ENCODE assay signal across 8 cellular contexts in genomic region chr15:74955796-74956647, GRCh38. TPM values are rescaled to one million over a fixed set of nuclear protein-coding genes. Genes with fewer than 3 reads are reported as not detected.
A peak's percentile ranks its signal among the peaks of the same experiment; 100 is the strongest.
DNase-seq lines count a peak whose midpoint lies in the region; ATAC-seq and TF ChIP-seq lines count a peak whose summit lies in the region.

No MANE protein-coding gene starts in this region.

- peak; percentile 43 for TF ChIP-seq CTCF in AG09319 (IDR thresholded peaks at IDR 0.05; ENCODE audit: low read depth, low read length)
- TF ChIP-seq CTCF in mammary epithelial cell (conservative IDR thresholded peaks at IDR 0.05 in 1 of 2, IDR thresholded peaks at IDR 0.05 in 1 of 2; ENCODE audit: extremely low read depth in 1 of 2, insufficient read depth in 1 of 2, low read depth in 1 of 2, low read length in 2 of 2): peak in 1 of 2 donors; percentile 49

- CTCF ChIA-PET in mammary epithelial cell (lab: Charles Lee; ENCODE audit: low non-redundant PET): no interaction called here

- H4K20me1 ChIP-seq in mammary epithelial cell (ENCODE audit: insufficient read depth, low read length): no peaks in the 10 kb centered on the region

- 48% methylated on average over 28 of the region's 88 CpGs for WGBS in mammary epithelial cell (ENCODE audit: low coverage, missing lambda C conversion rate)

- no peak overlapping the region for H3K9ac ChIP-seq in mammary epithelial cell (ENCODE audit: insufficient read depth, low read length)

- DNase-seq in AG09319 (ENCODE audit: extremely low read depth, low read depth) (no peak), T1000 (lab: John Stamatoyannopoulos, UW) (peak; percentile 57), mammary epithelial cell (no peak), islet precursor cell (peak; percentile 77), iPS-NIHi7 (ENCODE audit: extremely low spot score) (no peak)
- peak; percentile 38 to 59 for DNase-seq in stimulated activated CD4-positive, alpha-beta T cell treated with anti-CD3 and anti-CD28 coated beads, Interleukin-15, amount 100 ng/mL, for 1 hour (ENCODE audit: low read depth in 1 of 2, low spot score in 1 of 2)

- dilution Hi-C loops in mammary epithelial cell (cut with HindIII; ENCODE audit: low sequenced_read_pairs): no loop called here

- H3K4me3 ChIP-seq in mammary epithelial cell (replicated peaks in 1 of 3; ENCODE audit: insufficient read depth in 1 of 3, low read depth in 2 of 3, low read length in 3 of 3): peak overlapping the region; percentile 22 to 49 (median 45)

- no peaks in the 10 kb centered on the region for H3K9me3 ChIP-seq in mammary epithelial cell (replicated peaks; ENCODE audit: insufficient read depth, low read length)

- intact Hi-C loops in mammary epithelial cell (cut with micrococcal nuclease): no loop called here

- H3K4me2 ChIP-seq in mammary epithelial cell (ENCODE audit: insufficient read depth, low read depth, low read length): peak overlapping the region; percentile 93

- H3K79me2 ChIP-seq in mammary epithelial cell (ENCODE audit: insufficient read depth, low read length): no peaks in the 10 kb centered on the region

- H3K27me3 ChIP-seq in mammary epithelial cell (ENCODE audit: insufficient read depth, low read length): peaks cover 15% of the 10 kb centered on the region

- ATAC-seq in GM19324 (IDR thresholded peaks at IDR 0.05; ENCODE audit: low FRiP score, unreplicated experiment) (peak; percentile 44), HG03571 (IDR thresholded peaks at IDR 0.05; ENCODE audit: unreplicated experiment) (peak; percentile 41)

- H3K4me1 ChIP-seq in mammary epithelial cell (ENCODE audit: insufficient read depth, low read length): peaks cover 20% of the 10 kb centered on the region

- H3K36me3 ChIP-seq in mammary epithelial cell (ENCODE audit: insufficient read depth, low read length): no peaks in the 10 kb centered on the region

- in situ Hi-C loops in mammary epithelial cell (cut with MboI; ENCODE audit: low sequenced_read_pairs in 2 of 2): loop anchor here in 1 of 2 donors (10.0 kb wide), 1 partner anchor 321 kb away; no protein-coding TSS in a partner anchor

- no peak overlapping the region for H3K27ac ChIP-seq in mammary epithelial cell (ENCODE audit: insufficient read depth, low read depth, low read length)

- H2AFZ ChIP-seq in mammary epithelial cell (ENCODE audit: low read depth, low read length): peak overlapping the region; percentile 84

- BruUV-seq in mammary epithelial cell (replicated peaks; lab: Mats Ljungman, UMichigan): no TSS peak

RNA-seq across cellular contexts. Expression of gene RPP25, which starts 0.6 kb away (rescaled TPM):
- 1 to 10 TPM in 1 of 2 donors, under 1 TPM in 1; 0.28 to 1.2 TPM for total RNA-seq in mammary epithelial cell
- 1.6 TPM for polyA plus RNA-seq in mammary epithelial cell
- polyA minus RNA-seq in mammary epithelial cell: 2.6 TPM

RNA-seq across cellular contexts. Expression of gene COX5A, which starts 18.1 kb away (rescaled TPM):
- total RNA-seq in mammary epithelial cell: 100 to 1,000 TPM in 1 of 2 donors, 10 to 100 TPM in 1; 40.2 to 209 TPM
- polyA plus RNA-seq in mammary epithelial cell: 206 TPM
- 147 TPM for polyA minus RNA-seq in mammary epithelial cell

RNA-seq across cellular contexts. Expression of gene SCAMP5, which starts 39.3 kb away (rescaled TPM):
- total RNA-seq in mammary epithelial cell: 1 to 10 TPM; 1.1 to 1.3 TPM
- 0.91 TPM for polyA plus RNA-seq in mammary epithelial cell
- 2.1 TPM for polyA minus RNA-seq in mammary epithelial cell

RNA-seq across cellular contexts. Expression of gene FAM219B, which starts 49.4 kb away (rescaled TPM):
- total RNA-seq in mammary epithelial cell: 10 to 100 TPM; 64.2 to 89.0 TPM
- polyA plus RNA-seq in mammary epithelial cell: 26.5 TPM
- 18.8 TPM for polyA minus RNA-seq in mammary epithelial cell

Comparison
In these comparisons a context has a peak if more than half of its experiments do, and no peak if none do; other contexts are left out.
1. DNase-seq: peak in T1000 (single experiment), islet precursor cell (single experiment) and stimulated activated CD4-positive, alpha-beta T cell treated with anti-CD3 and anti-CD28 coated beads, Interleukin-15, amount 100 ng/mL, for 1 hour (2 of 2); none in AG09319 (single experiment), mammary epithelial cell (single experiment) and iPS-NIHi7 (single experiment).